1 cellular context compared by ENCODE assay signal in the genomic region with DNA sequence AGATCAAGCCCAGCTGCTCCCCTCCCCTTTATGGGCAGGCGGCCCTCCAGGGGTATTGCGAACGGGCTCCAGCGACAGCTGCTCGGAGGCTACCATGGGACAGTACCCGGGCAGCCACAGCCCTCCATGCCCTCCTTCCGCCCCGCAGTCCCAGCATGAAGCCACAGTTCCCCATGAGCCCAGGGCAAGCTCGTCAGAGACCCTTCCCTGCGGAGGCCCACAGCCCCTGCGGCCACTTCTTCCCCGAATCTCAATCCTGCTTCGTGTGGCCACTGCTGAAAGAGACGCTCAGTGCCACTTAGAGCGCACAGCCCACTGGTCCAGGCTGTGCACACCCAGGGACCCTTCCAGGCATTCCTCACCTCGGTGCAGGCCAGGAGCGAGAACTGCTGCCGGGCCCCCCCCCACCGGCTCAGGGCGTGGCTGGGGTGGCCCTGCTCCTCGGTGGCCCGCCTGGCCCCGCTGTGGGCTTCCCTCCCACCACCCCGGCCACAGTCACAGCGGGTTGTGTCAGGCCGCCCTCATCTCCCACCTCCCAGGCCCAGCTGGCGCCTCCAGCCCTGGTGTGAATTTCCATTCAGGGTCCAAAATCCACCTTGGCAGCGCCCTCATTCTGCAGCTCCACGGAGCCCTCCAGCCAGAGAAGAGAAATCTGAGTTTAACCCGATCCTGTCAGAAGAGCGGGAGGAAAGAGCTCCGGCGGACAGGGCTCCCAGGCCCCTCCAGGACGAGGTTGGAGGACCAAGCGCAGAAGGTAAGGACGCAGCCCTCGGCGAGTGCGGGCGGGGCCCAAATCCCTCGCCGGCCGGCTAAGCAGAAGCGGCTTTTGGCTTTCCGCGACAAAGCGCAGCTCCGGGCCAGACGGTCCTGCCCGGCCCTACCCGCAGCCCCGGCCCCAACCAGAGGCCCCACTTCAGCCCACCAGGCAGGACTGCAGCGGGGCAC.
A peak's percentile ranks its signal among the peaks of the same experiment; 100 is the strongest.
TF ChIP-seq lines count a peak whose summit lies in the region.

No MANE protein-coding gene starts in this region.

TF ChIP-seq in HepG2, 621 proteins besides CTCF, POLR2A, EP300 and RAD21 (continued from another document and continues in another):
- TF ChIP-seq, protein P1, sequence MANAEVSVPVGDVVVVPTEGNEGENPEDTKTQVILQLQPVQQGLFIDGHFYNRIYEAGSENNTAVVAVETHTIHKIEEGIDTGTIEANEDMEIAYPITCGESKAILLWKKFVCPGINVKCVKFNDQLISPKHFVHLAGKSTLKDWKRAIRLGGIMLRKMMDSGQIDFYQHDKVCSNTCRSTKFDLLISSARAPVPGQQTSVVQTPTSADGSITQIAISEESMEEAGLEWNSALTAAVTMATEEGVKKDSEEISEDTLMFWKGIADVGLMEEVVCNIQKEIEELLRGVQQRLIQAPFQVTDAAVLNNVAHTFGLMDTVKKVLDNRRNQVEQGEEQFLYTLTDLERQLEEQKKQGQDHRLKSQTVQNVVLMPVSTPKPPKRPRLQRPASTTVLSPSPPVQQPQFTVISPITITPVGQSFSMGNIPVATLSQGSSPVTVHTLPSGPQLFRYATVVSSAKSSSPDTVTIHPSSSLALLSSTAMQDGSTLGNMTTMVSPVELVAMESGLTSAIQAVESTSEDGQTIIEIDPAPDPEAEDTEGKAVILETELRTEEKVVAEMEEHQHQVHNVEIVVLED (CRISPR knock-in tag; IDR thresholded peaks at IDR 0.05; ENCODE audit: borderline replicate concordance) = peak; percentile 17; the same call in 1 of the 2 replicates
- TF ChIP-seq, protein P2, sequence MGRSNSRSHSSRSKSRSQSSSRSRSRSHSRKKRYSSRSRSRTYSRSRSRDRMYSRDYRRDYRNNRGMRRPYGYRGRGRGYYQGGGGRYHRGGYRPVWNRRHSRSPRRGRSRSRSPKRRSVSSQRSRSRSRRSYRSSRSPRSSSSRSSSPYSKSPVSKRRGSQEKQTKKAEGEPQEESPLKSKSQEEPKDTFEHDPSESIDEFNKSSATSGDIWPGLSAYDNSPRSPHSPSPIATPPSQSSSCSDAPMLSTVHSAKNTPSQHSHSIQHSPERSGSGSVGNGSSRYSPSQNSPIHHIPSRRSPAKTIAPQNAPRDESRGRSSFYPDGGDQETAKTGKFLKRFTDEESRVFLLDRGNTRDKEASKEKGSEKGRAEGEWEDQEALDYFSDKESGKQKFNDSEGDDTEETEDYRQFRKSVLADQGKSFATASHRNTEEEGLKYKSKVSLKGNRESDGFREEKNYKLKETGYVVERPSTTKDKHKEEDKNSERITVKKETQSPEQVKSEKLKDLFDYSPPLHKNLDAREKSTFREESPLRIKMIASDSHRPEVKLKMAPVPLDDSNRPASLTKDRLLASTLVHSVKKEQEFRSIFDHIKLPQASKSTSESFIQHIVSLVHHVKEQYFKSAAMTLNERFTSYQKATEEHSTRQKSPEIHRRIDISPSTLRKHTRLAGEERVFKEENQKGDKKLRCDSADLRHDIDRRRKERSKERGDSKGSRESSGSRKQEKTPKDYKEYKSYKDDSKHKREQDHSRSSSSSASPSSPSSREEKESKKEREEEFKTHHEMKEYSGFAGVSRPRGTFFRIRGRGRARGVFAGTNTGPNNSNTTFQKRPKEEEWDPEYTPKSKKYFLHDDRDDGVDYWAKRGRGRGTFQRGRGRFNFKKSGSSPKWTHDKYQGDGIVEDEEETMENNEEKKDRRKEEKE (IDR thresholded peaks at IDR 0.05) = no peak
- TF ChIP-seq, protein P3, sequence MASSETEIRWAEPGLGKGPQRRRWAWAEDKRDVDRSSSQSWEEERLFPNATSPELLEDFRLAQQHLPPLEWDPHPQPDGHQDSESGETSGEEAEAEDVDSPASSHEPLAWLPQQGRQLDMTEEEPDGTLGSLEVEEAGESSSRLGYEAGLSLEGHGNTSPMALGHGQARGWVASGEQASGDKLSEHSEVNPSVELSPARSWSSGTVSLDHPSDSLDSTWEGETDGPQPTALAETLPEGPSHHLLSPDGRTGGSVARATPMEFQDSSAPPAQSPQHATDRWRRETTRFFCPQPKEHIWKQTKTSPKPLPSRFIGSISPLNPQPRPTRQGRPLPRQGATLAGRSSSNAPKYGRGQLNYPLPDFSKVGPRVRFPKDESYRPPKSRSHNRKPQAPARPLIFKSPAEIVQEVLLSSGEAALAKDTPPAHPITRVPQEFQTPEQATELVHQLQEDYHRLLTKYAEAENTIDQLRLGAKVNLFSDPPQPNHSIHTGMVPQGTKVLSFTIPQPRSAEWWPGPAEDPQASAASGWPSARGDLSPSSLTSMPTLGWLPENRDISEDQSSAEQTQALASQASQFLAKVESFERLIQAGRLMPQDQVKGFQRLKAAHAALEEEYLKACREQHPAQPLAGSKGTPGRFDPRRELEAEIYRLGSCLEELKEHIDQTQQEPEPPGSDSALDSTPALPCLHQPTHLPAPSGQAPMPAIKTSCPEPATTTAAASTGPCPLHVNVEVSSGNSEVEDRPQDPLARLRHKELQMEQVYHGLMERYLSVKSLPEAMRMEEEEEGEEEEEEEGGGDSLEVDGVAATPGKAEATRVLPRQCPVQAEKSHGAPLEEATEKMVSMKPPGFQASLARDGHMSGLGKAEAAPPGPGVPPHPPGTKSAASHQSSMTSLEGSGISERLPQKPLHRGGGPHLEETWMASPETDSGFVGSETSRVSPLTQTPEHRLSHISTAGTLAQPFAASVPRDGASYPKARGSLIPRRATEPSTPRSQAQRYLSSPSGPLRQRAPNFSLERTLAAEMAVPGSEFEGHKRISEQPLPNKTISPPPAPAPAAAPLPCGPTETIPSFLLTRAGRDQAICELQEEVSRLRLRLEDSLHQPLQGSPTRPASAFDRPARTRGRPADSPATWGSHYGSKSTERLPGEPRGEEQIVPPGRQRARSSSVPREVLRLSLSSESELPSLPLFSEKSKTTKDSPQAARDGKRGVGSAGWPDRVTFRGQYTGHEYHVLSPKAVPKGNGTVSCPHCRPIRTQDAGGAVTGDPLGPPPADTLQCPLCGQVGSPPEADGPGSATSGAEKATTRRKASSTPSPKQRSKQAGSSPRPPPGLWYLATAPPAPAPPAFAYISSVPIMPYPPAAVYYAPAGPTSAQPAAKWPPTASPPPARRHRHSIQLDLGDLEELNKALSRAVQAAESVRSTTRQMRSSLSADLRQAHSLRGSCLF (CRISPR knock-in tag; IDR thresholded peaks at IDR 0.05; ENCODE audit: borderline replicate concordance) = no peak
- TF ChIP-seq PHF8 (CRISPR knock-in tag; IDR thresholded peaks at IDR 0.05) = peak; percentile 72
- TF ChIP-seq ZNF121 (CRISPR knock-in tag; IDR thresholded peaks at IDR 0.05) = peak; percentile 64
- no peak for TF ChIP-seq ZNF780A (CRISPR knock-in tag; IDR thresholded peaks at IDR 0.05)
- no peak for TF ChIP-seq RFX3 (CRISPR knock-in tag; IDR thresholded peaks at IDR 0.05)
- TF ChIP-seq, protein P4, sequence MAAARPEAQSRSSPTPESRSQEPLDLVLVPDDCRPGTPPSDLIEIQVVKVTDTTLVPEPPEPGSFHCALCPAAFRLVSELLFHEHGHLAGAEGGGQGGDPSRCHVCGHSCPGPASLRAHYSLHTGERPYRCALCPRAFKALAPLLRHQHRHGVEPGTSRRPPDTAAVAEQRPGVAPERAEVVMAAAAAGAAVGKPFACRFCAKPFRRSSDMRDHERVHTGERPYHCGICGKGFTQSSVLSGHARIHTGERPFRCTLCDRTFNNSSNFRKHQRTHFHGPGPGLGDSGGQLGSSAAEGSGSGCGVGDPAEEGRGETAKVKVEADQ (CRISPR knock-in tag; IDR thresholded peaks at IDR 0.05; ENCODE audit: borderline replicate concordance) = 0 out of 2 replicates have a peak, but pooled peaks have one; percentile 42
- TF ChIP-seq AKAP8 (CRISPR knock-in tag; IDR thresholded peaks at IDR 0.05) = no peak
- peak; percentile 65 for TF ChIP-seq PPARG (CRISPR knock-in tag; conservative IDR thresholded peaks at IDR 0.05)
- TF ChIP-seq, protein P5, sequence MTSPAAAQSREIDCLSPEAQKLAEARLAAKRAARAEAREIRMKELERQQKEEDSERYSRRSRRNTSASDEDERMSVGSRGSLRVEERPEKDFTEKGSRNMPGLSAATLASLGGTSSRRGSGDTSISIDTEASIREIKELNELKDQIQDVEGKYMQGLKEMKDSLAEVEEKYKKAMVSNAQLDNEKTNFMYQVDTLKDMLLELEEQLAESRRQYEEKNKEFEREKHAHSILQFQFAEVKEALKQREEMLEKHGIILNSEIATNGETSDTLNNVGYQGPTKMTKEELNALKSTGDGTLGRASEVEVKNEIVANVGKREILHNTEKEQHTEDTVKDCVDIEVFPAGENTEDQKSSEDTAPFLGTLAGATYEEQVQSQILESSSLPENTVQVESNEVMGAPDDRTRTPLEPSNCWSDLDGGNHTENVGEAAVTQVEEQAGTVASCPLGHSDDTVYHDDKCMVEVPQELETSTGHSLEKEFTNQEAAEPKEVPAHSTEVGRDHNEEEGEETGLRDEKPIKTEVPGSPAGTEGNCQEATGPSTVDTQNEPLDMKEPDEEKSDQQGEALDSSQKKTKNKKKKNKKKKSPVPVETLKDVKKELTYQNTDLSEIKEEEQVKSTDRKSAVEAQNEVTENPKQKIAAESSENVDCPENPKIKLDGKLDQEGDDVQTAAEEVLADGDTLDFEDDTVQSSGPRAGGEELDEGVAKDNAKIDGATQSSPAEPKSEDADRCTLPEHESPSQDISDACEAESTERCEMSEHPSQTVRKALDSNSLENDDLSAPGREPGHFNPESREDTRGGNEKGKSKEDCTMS (CRISPR knock-in tag; conservative IDR thresholded peaks at IDR 0.05) = no peak
- TF ChIP-seq ADNP (CRISPR knock-in tag; IDR thresholded peaks at IDR 0.05) = no peak
- no peak for TF ChIP-seq ZNF558 (CRISPR knock-in tag; IDR thresholded peaks at IDR 0.05; ENCODE audit: borderline replicate concordance)
- TF ChIP-seq XRCC5 (optimal IDR thresholded peaks at IDR 0.05; ENCODE audit: low read length) = peak; percentile 91
- TF ChIP-seq, protein P6, sequence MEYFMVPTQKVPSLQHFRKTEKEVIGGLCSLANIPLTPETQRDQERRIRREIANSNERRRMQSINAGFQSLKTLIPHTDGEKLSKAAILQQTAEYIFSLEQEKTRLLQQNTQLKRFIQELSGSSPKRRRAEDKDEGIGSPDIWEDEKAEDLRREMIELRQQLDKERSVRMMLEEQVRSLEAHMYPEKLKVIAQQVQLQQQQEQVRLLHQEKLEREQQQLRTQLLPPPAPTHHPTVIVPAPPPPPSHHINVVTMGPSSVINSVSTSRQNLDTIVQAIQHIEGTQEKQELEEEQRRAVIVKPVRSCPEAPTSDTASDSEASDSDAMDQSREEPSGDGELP (IDR thresholded peaks at IDR 0.05; ENCODE audit: borderline replicate concordance, low read depth) = peak; percentile 97
- TF ChIP-seq ZNF143 (CRISPR knock-in tag; IDR thresholded peaks at IDR 0.05) = no peak
- no peak; the same call in 1 of the 2 replicates for TF ChIP-seq ZSCAN25 (CRISPR knock-in tag; IDR thresholded peaks at IDR 0.05)
- TF ChIP-seq ZNF225 (CRISPR knock-in tag; IDR thresholded peaks at IDR 0.05) = no peak
- TF ChIP-seq CHCHD3 (CRISPR knock-in tag; IDR thresholded peaks at IDR 0.05) = peak; percentile 28; the same call in 1 of the 2 replicates
- TF ChIP-seq KMT2B (CRISPR knock-in tag; IDR thresholded peaks at IDR 0.05) = peak; percentile 80
- TF ChIP-seq BRCA1 (CRISPR knock-in tag; IDR thresholded peaks at IDR 0.05) = no peak
- TF ChIP-seq, protein P7, sequence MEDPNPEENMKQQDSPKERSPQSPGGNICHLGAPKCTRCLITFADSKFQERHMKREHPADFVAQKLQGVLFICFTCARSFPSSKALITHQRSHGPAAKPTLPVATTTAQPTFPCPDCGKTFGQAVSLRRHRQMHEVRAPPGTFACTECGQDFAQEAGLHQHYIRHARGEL (CRISPR knock-in tag; IDR thresholded peaks at IDR 0.05) = no peak
- TF ChIP-seq MYNN (CRISPR knock-in tag; IDR thresholded peaks at IDR 0.05; ENCODE audit: low read depth) = 0 out of 2 replicates have a peak, but pooled peaks have one; percentile 53
- TF ChIP-seq DR1 (CRISPR knock-in tag; IDR thresholded peaks at IDR 0.05) = peak; percentile 1; the same call in 1 of the 2 replicates
- TF ChIP-seq MYC (CRISPR knock-in tag; IDR thresholded peaks at IDR 0.05; ENCODE audit: borderline replicate concordance) = no peak; the same call in 1 of the 2 replicates
- TF ChIP-seq ARNTL (CRISPR knock-in tag; IDR thresholded peaks at IDR 0.05) = peak; percentile 77; the same call in 1 of the 2 replicates
- no peak for TF ChIP-seq GTF2F1 (IDR thresholded peaks at IDR 0.05; ENCODE audit: low read length)
- TF ChIP-seq ZNF343 (CRISPR knock-in tag; IDR thresholded peaks at IDR 0.05) = peak; percentile 72; the same call in 1 of the 2 replicates
- TF ChIP-seq ZBTB7A (CRISPR knock-in tag; IDR thresholded peaks at IDR 0.05) = no peak
- TF ChIP-seq EED (CRISPR knock-in tag; IDR thresholded peaks at IDR 0.05) = 0 out of 2 replicates have a peak, but pooled peaks have one; percentile 38
- TF ChIP-seq, protein P8, sequence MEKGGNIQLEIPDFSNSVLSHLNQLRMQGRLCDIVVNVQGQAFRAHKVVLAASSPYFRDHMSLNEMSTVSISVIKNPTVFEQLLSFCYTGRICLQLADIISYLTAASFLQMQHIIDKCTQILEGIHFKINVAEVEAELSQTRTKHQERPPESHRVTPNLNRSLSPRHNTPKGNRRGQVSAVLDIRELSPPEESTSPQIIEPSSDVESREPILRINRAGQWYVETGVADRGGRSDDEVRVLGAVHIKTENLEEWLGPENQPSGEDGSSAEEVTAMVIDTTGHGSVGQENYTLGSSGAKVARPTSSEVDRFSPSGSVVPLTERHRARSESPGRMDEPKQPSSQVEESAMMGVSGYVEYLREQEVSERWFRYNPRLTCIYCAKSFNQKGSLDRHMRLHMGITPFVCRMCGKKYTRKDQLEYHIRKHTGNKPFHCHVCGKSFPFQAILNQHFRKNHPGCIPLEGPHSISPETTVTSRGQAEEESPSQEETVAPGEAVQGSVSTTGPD (CRISPR knock-in tag; IDR thresholded peaks at IDR 0.05) = peak; percentile 63; the same call in 1 of the 2 replicates
- TF ChIP-seq WIZ (CRISPR knock-in tag; IDR thresholded peaks at IDR 0.05) = no peak
- TF ChIP-seq, protein P9, sequence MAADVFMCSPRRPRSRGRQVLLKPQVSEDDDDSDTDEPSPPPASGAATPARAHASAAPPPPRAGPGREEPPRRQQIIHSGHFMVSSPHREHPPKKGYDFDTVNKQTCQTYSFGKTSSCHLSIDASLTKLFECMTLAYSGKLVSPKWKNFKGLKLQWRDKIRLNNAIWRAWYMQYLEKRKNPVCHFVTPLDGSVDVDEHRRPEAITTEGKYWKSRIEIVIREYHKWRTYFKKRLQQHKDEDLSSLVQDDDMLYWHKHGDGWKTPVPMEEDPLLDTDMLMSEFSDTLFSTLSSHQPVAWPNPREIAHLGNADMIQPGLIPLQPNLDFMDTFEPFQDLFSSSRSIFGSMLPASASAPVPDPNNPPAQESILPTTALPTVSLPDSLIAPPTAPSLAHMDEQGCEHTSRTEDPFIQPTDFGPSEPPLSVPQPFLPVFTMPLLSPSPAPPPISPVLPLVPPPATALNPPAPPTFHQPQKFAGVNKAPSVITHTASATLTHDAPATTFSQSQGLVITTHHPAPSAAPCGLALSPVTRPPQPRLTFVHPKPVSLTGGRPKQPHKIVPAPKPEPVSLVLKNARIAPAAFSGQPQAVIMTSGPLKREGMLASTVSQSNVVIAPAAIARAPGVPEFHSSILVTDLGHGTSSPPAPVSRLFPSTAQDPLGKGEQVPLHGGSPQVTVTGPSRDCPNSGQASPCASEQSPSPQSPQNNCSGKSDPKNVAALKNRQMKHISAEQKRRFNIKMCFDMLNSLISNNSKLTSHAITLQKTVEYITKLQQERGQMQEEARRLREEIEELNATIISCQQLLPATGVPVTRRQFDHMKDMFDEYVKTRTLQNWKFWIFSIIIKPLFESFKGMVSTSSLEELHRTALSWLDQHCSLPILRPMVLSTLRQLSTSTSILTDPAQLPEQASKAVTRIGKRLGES (CRISPR knock-in tag; IDR thresholded peaks at IDR 0.05; ENCODE audit: borderline replicate concordance) = no peak
- no peak for TF ChIP-seq SMARCE1 (IDR thresholded peaks at IDR 0.05; ENCODE audit: borderline replicate concordance)
- no peak for TF ChIP-seq ZNF839 (CRISPR knock-in tag; IDR thresholded peaks at IDR 0.05; ENCODE audit: borderline replicate concordance)
- peak; percentile 92 for TF ChIP-seq KDM5B (CRISPR knock-in tag; IDR thresholded peaks at IDR 0.05; ENCODE audit: borderline replicate concordance)
